In the genomic region with DNA sequence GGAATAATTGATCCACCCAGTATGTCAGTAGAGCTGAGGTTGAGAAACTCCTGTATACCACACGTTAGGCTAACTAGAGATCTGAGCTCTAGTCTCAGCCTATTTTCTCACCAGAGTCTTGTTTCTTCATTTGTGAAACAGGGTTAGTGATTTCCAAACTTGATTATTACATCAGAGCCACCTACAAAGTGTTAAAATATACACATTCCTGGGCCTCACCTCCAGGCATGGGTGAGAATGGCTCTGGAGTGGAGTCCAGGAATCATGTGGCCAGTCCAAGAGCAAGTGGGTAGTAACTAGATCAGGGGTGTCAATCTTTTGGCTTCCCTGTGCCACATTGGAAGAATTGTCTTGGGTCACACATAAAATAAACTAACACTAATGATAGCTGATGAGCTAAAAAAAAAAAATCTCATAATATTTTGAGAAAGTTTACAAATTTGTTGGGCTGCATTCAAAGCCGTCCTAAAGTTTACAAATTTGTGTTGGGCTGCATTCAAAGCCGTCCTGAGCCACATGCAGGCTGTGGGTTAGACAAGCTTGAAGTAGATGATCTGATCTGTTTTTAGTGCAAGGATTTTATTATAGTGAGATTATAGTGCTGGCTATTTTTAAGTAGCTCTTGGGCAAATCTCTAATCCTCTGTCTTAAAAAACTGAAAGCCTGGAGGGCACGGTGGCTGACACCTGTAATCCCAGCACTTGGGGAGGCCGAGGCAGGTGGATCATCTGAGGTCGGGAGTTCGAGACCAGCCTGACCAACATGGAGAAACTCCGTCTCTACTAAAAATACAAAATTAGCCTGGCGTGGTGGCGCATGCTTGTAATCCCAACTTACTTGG, we compare ENCODE assay signal across 11 cellular contexts. TPM values are rescaled to one million over a fixed set of nuclear protein-coding genes. Genes with fewer than 3 reads are reported as not detected.
A peak's percentile ranks its signal among the peaks of the same experiment; 100 is the strongest.
DNase-seq lines count a peak whose midpoint lies in the region; ATAC-seq and TF ChIP-seq lines count a peak whose summit lies in the region.
"Had no signal": no experiment of that assay in that cellular context is flagged by ENCODE, and none has a peak within 500 bp of the region (broad histone marks: within the 10 kb centered on the region; RNA-seq: fewer than 3 reads in every experiment).

No MANE protein-coding gene starts in this region.

- no peak overlapping the region for H4K5ac ChIP-seq in mesendoderm (ENCODE audit: low read length)

- no peak for ATAC-seq in activated CD8-positive, alpha-beta T cell treated with anti-CD3 and anti-CD28 coated beads, Interleukin-2, amount 10 ng/mL, durations not matched to agents 7 days and 5 days

- no peak overlapping the region for H2BK120ac ChIP-seq in mesendoderm (ENCODE audit: low read depth, low read length)

- H3K4me3 Mint-ChIP-seq in activated CD8-positive, alpha-beta T cell treated with anti-CD3 and anti-CD28 coated beads, Interleukin-2, amount 10 ng/mL, durations not matched to agents 7 days and 5 days, result peak overlapping the region; percentile 58

- peak overlapping the region; percentile 34 for H3K56ac ChIP-seq in mesendoderm (ENCODE audit: low read length)

- no peak overlapping the region for H3K18ac ChIP-seq in mesendoderm (ENCODE audit: low read length)

- peak overlapping the region; percentile 18 for H3K9ac ChIP-seq in mesendoderm (ENCODE audit: low read length)

- peaks cover 7% of the 10 kb centered on the region for H3K79me1 ChIP-seq in mesendoderm (ENCODE audit: low read length)

- H3K9me3 Mint-ChIP-seq in activated CD8-positive, alpha-beta T cell treated with anti-CD3 and anti-CD28 coated beads, Interleukin-2, amount 10 ng/mL, durations not matched to agents 7 days and 5 days (ENCODE audit: insufficient read depth), result no peaks in the 10 kb centered on the region

- H3K27me3 ChIP-seq in HAP-1 (ENCODE audit: low read depth), result no peaks in the 10 kb centered on the region
- no peaks in the 10 kb centered on the region for H3K27me3 ChIP-seq in mesendoderm (ENCODE audit: insufficient read depth, low read length, poor library complexity)

- TF ChIP-seq CTCF in AG04449 (IDR thresholded peaks at IDR 0.05; ENCODE audit: insufficient read depth, low read length, missing control alignments) (no peak), GM13976 (IDR thresholded peaks at IDR 0.05; ENCODE audit: borderline replicate concordance, control extremely low read depth, extremely low read depth, insufficient read depth, missing control alignments) (no peak)

- peak overlapping the region; percentile 18; the same call in 1 of the 2 replicates for H3K4me3 ChIP-seq in AG04449 (ENCODE audit: low read depth, low read length)
- peak overlapping the region; percentile 89 for H3K4me3 ChIP-seq in HAP-1
- H3K4me3 ChIP-seq in mesendoderm (ENCODE audit: low read length), result no peak overlapping the region

- H3K27ac ChIP-seq in mesendoderm (ENCODE audit: low read depth, low read length), result no peak overlapping the region

- POLR2A ChIA-PET in AG04449 (lab: Yijun Ruan, JAX), result no interaction called here
- POLR2A ChIA-PET in activated CD8-positive, alpha-beta T cell treated with anti-CD3 and anti-CD28 coated beads, Interleukin-2, amount 10 ng/mL, durations not matched to agents 7 days and 5 days (lab: Charles Lee), result interaction anchor here (0.6 kb wide), 1 partner anchor 157 kb away, joined by 3 read pairs; no protein-coding TSS in a partner anchor

- peak overlapping the region; percentile 14 for H3K4me2 ChIP-seq in mesendoderm (ENCODE audit: low read length)

- peaks cover 64% of the 10 kb centered on the region for H3K36me3 Mint-ChIP-seq in activated CD8-positive, alpha-beta T cell treated with anti-CD3 and anti-CD28 coated beads, Interleukin-2, amount 10 ng/mL, durations not matched to agents 7 days and 5 days (ENCODE audit: low read depth)

- in situ Hi-C loops in HAP-1 (cut with MboI; ENCODE audit: low sequenced_read_pairs) (no loop called here), GM13976 (cut with MboI; ENCODE audit: low sequenced_read_pairs, unreplicated experiment) (no loop called here)

- H2AK5ac ChIP-seq in mesendoderm (ENCODE audit: low read length), result no peak overlapping the region

- H3K79me2 ChIP-seq in mesendoderm (ENCODE audit: control insufficient read depth, insufficient read depth, low read length), result peaks cover 46% of the 10 kb centered on the region

- peak overlapping the region; percentile 71 for H3K27ac Mint-ChIP-seq in activated CD8-positive, alpha-beta T cell treated with anti-CD3 and anti-CD28 coated beads, Interleukin-2, amount 10 ng/mL, durations not matched to agents 7 days and 5 days

- H3K4me1 Mint-ChIP-seq in activated CD8-positive, alpha-beta T cell treated with anti-CD3 and anti-CD28 coated beads, Interleukin-2, amount 10 ng/mL, durations not matched to agents 7 days and 5 days (ENCODE audit: low read depth), result peaks cover 67% of the 10 kb centered on the region

- H2BK5ac ChIP-seq in mesendoderm (ENCODE audit: low read length), result no peak overlapping the region

- H3K23ac ChIP-seq in mesendoderm (ENCODE audit: low read length), result no peak overlapping the region

- no peaks in the 10 kb centered on the region for H3K27me3 Mint-ChIP-seq in activated CD8-positive, alpha-beta T cell treated with anti-CD3 and anti-CD28 coated beads, Interleukin-2, amount 10 ng/mL, durations not matched to agents 7 days and 5 days (ENCODE audit: low read depth)

- H3K36me3 ChIP-seq in HAP-1 (replicated peaks) (peaks cover 69% of the 10 kb centered on the region), mesendoderm (ENCODE audit: control insufficient read depth, insufficient read depth, low read length) (peaks cover 8% of the 10 kb centered on the region)

- no CpG with 5 or more reads among the region's 10 CpGs for WGBS in mesendoderm (ENCODE audit: extremely low coverage, insufficient coverage, low lambda C conversion rate)

- H3K4me1 ChIP-seq in HAP-1, result peaks cover 35% of the 10 kb centered on the region
- no peaks in the 10 kb centered on the region for H3K4me1 ChIP-seq in mesendoderm (ENCODE audit: control insufficient read depth, low read depth, low read length)

- no peak for DNase-seq in AG04449 (ENCODE audit: low read depth, low spot score)
- no peak for DNase-seq in HAP-1 (ENCODE audit: low spot score in 2 of 2)
- no peak for DNase-seq in activated CD8-positive, alpha-beta T cell treated with anti-CD3 and anti-CD28 coated beads, Interleukin-2, amount 10 ng/mL, durations not matched to agents 7 days and 5 days
- DNase-seq in mesendoderm, result no peak
- no peak for DNase-seq in GM13976 (ENCODE audit: low spot score)
- DNase-seq in T-helper 9 cell, result no peak
- no peak for DNase-seq in iPS-NIHi7 (ENCODE audit: extremely low spot score)
- DNase-seq in activated effector memory CD4-positive, alpha-beta T cell treated with Interleukin-2 at 50 U/mL for 16 hours, result no peak
- DNase-seq: activated CD4-positive, CD25-positive, alpha-beta regulatory T cell; GDM1; NCI-H1105 had no signal

- no peak overlapping the region for H3K4ac ChIP-seq in mesendoderm (ENCODE audit: low read depth, low read length)

- no peaks in the 10 kb centered on the region; the same call in 1 of the 2 replicates for H3K9me3 ChIP-seq in HAP-1

- no peak overlapping the region for H2BK15ac ChIP-seq in mesendoderm (replicated peaks; ENCODE audit: low read depth)

- H4K8ac ChIP-seq in mesendoderm (ENCODE audit: low read depth, low read length), result no peak overlapping the region

- CTCF ChIA-PET in AG04449 (lab: Yijun Ruan, JAX), result interaction anchor here (0.9 to 7.9 kb wide), 6 partner anchors 13 to 142 kb away, joined by 3 to 123 read pairs (median 4); no protein-coding TSS in a partner anchor
- CTCF ChIA-PET in activated CD8-positive, alpha-beta T cell treated with anti-CD3 and anti-CD28 coated beads, Interleukin-2, amount 10 ng/mL, durations not matched to agents 7 days and 5 days (lab: Charles Lee), result interaction anchor here (0.9 to 6.1 kb wide), 8 partner anchors 9 to 156 kb away, joined by 3 to 82 read pairs (median 16); no protein-coding TSS in a partner anchor

RNA-seq across cellular contexts. Expression of a gene that starts 20.4 kb away (rescaled TPM):
- not detected for total RNA-seq in activated CD8-positive, alpha-beta T cell treated with anti-CD3 and anti-CD28 coated beads, Interleukin-2, amount 10 ng/mL, durations not matched to agents 7 days and 5 days
- 0.59 TPM for polyA plus RNA-seq in mesendoderm (2013, experiment 1 of 2)
- 0.55 TPM for polyA plus RNA-seq in mesendoderm (2013, experiment 2 of 2)

RNA-seq across cellular contexts. Expression of a gene that starts 22.7 kb away (rescaled TPM):
- total RNA-seq in activated CD8-positive, alpha-beta T cell treated with anti-CD3 and anti-CD28 coated beads, Interleukin-2, amount 10 ng/mL, durations not matched to agents 7 days and 5 days, result under 1 TPM in 1 of 2 experiments, not detected in 1; 0.40 TPM
- polyA plus RNA-seq in mesendoderm (2013, experiment 1 of 2), result 0.88 TPM
- 0.88 TPM for polyA plus RNA-seq in mesendoderm (2013, experiment 2 of 2)

RNA-seq across cellular contexts. Expression of a gene that starts 25.4 kb away (rescaled TPM):
- total RNA-seq in activated CD8-positive, alpha-beta T cell treated with anti-CD3 and anti-CD28 coated beads, Interleukin-2, amount 10 ng/mL, durations not matched to agents 7 days and 5 days, result not detected
- polyA plus RNA-seq in mesendoderm (2013, experiment 1 of 2), result 0.04 TPM
- polyA plus RNA-seq in mesendoderm (2013, experiment 2 of 2), result 0.04 TPM

RNA-seq across cellular contexts. Expression of a gene that starts 59.0 kb away (rescaled TPM):
- total RNA-seq in activated CD8-positive, alpha-beta T cell treated with anti-CD3 and anti-CD28 coated beads, Interleukin-2, amount 10 ng/mL, durations not matched to agents 7 days and 5 days, result 10 to 100 TPM; 51.4 to 52.1 TPM
- polyA plus RNA-seq in mesendoderm (2013, experiment 1 of 2), result 12.3 TPM
- 11.8 TPM for polyA plus RNA-seq in mesendoderm (2013, experiment 2 of 2)
